In genomic region chr17:80115159-80115558, GRCh38 we compare ENCODE assay signal across 30 cellular contexts. TPM values are rescaled to one million over a fixed set of nuclear protein-coding genes. Genes with fewer than 3 reads are reported as not detected.
"Had no signal": no experiment of that assay in that cellular context is flagged by ENCODE, and none has a peak within 500 bp of the region (broad histone marks: within the 10 kb centered on the region; RNA-seq: fewer than 3 reads in every experiment).

No MANE protein-coding gene starts in this region.

- H3K36me3 ChIP-seq: neural progenitor cell, ovary, right lobe of liver, thyroid gland, transverse colon had no signal

- H2AFZ ChIP-seq: neural progenitor cell had no signal

- ATAC-seq: left colon; left lung; natural killer cell; right lobe of liver; stimulated activated naive B cell treated with anti-CD40 and anti-IgM and Interleukin-4, amounts not matched to agents 10 μg/mL and 1 μg/mL and 100 μg/mL, for 72 hours; stimulated activated naive CD8-positive, alpha-beta T cell treated with anti-CD3 and anti-CD28 coated beads, Interleukin-15, Interleukin-2, amounts not matched to agents 100 U/mL and 50 U/mL, for 24 hours had no signal

- H3K4me3 Mint-ChIP-seq: immature natural killer cell; mesothelial cell of epicardium; naive B cell; natural killer cell; nephron progenitor cell; neural progenitor cell; stimulated activated naive B cell treated with anti-CD40 and anti-IgM and Interleukin-4, amounts not matched to agents 10 μg/mL and 1 μg/mL and 100 μg/mL, for 72 hours had no signal

- H3K27me3 Mint-ChIP-seq: naive B cell; progenitor cell of endocrine pancreas; stimulated activated naive B cell treated with anti-CD40 and anti-IgM and Interleukin-4, amounts not matched to agents 10 μg/mL and 1 μg/mL and 100 μg/mL, for 72 hours had no signal

- H3K27me3 ChIP-seq: left lung, neural progenitor cell, neutrophil, ovary, right atrium auricular region, right lobe of liver, stomach, testis, thyroid gland, transverse colon, upper lobe of left lung, vagina had no signal

- H3K4me2 ChIP-seq: neural progenitor cell had no signal

- H3K27ac ChIP-seq: left lung, neural progenitor cell, neutrophil, ovary, right atrium auricular region, right lobe of liver, skin epidermis, stomach, testis, thyroid gland, transverse colon, upper lobe of left lung, vagina had no signal

- DNase-seq: hypothalamus; immature natural killer cell; left colon; left lung; mesendoderm; naive B cell; natural killer cell; nephron progenitor cell; occipital lobe; ovary; right lobe of liver; stimulated activated CD4-positive, alpha-beta T cell treated with anti-CD3 and anti-CD28 coated beads, Interleukin-12 subunit alpha, Interleukin-12 subunit beta, amount 100 ng/mL, for 4 hours; stimulated activated CD4-positive, alpha-beta T cell treated with anti-CD3 and anti-CD28 coated beads, Interleukin-15, amount 100 ng/mL, for 24 hours; stimulated activated CD4-positive, alpha-beta T cell treated with anti-CD3 and anti-CD28 coated beads, Interleukin-2, amount 100 ng/mL, for 24 hours; stimulated activated CD4-positive, alpha-beta T cell treated with anti-CD3 and anti-CD28 coated beads, Interleukin-4, amount 100 ng/mL, for 1 hour; stimulated activated naive B cell treated with anti-CD40 and anti-IgM and Interleukin-4, amounts not matched to agents 10 μg/mL and 1 μg/mL and 100 μg/mL, for 72 hours; stimulated activated naive CD8-positive, alpha-beta T cell treated with anti-CD3 and anti-CD28 coated beads, Interleukin-15, Interleukin-2, amounts not matched to agents 100 U/mL and 50 U/mL, for 24 hours; stomach; testis; thyroid gland; transverse colon; upper lobe of left lung had no signal

- H3K9me3 Mint-ChIP-seq: immature natural killer cell had no signal

- H3K4me1 ChIP-seq: left lung, right atrium auricular region, right lobe of liver, stomach, testis, thyroid gland, transverse colon, upper lobe of left lung, vagina had no signal

- H3K27ac Mint-ChIP-seq: immature natural killer cell; mesothelial cell of epicardium; nephron progenitor cell; neural progenitor cell; progenitor cell of endocrine pancreas; stimulated activated naive B cell treated with anti-CD40 and anti-IgM and Interleukin-4, amounts not matched to agents 10 μg/mL and 1 μg/mL and 100 μg/mL, for 72 hours had no signal

- H3K9me3 ChIP-seq: left lung, neutrophil, ovary, right atrium auricular region, right lobe of liver, testis, thyroid gland, transverse colon, upper lobe of left lung, vagina had no signal

- H3K4me1 Mint-ChIP-seq: immature natural killer cell, natural killer cell had no signal

- H3K9ac ChIP-seq: neural progenitor cell had no signal

- H3K36me3 Mint-ChIP-seq: natural killer cell had no signal

RNA-seq across cellular contexts. Expression of gene CARD14, which starts 54.7 kb away (rescaled TPM):
- total RNA-seq: progenitor cell of endocrine pancreas, pulmonary artery endothelial cell, right atrium auricular region had no signal
